In genomic region chr9:127537014-127537413, GRCh38 we compare ENCODE assay signal across 13 cellular contexts.
DNase-seq lines count a peak whose midpoint lies in the region; ATAC-seq, FAIRE-seq and TF ChIP-seq lines count a peak whose summit lies in the region.
"Had no signal": no experiment of that assay in that cellular context is flagged by ENCODE, and none has a peak within 500 bp of the region (broad histone marks: within the 10 kb centered on the region; RNA-seq: fewer than 3 reads in every experiment).

No MANE protein-coding gene starts in this region.

- H4K8ac ChIP-seq in IMR-90 (ENCODE audit: low read depth in 2 of 2, low read length in 2 of 2): peak overlapping the region; percentile 56 to 82; a peak in 2 of 4 replicates

- H3K27me3 ChIP-seq in IMR-90 (ENCODE audit: control insufficient read depth, insufficient read depth, low read length) (no peaks in the 10 kb centered on the region), colonic mucosa (no peaks in the 10 kb centered on the region)

- H3K27ac ChIP-seq in IMR-90 (ENCODE audit: insufficient read depth, low read length): peak overlapping the region; percentile 89
- H3K27ac ChIP-seq in colonic mucosa: no peak overlapping the region

- peak overlapping the region; percentile 59; the same call in 1 of the 2 replicates for H4K91ac ChIP-seq in IMR-90 (ENCODE audit: insufficient read depth, low read depth, low read length)

- ATAC-seq in IMR-90 (ENCODE audit: low read depth) (peak; percentile 24; the same call in 1 of the 2 replicates), mucosa of descending colon (peak; percentile 52)
- ATAC-seq: activated T-cell treated with anti-CD3 and anti-CD28 coated beads, Interleukin-2, amount 50 U/mL, for 4 hours had no signal

- in situ Hi-C loops in IMR-90 (cut with MboI; ENCODE audit: low sequenced_read_pairs): no loop called here

- CTCF ChIA-PET in IMR-90 (lab: Yijun Ruan, JAX): interaction anchor here (1.2 kb wide), 1 partner anchor 11 kb away, joined by 5 read pairs; no protein-coding TSS in a partner anchor

- peak; percentile 70 for DNase-seq in A172 (ENCODE audit: low spot score)
- peak; percentile 83 for DNase-seq in IMR-90
- peak; percentile 46 to 73 for DNase-seq in cardiac fibroblast (ENCODE audit: low read depth in 2 of 2)
- DNase-seq in mucosa of descending colon: peak in 1 of 3 donors; percentile 34
- no peak for DNase-seq in activated CD4-positive, alpha-beta T cell treated with anti-CD3 and anti-CD28 coated beads, Interleukin-2, amount 50 U/mL, for 1 hour
- DNase-seq in stimulated activated CD4-positive, alpha-beta T cell treated with anti-CD3 and anti-CD28 coated beads, Interleukin-2, amount 100 ng/mL, for 48 hours: no peak
- no peak for DNase-seq in GM12891 (ENCODE audit: insufficient read length, low spot score)
- no peak for DNase-seq in colonic mucosa
- DNase-seq: activated T-cell treated with anti-CD3 and anti-CD28 coated beads, Interleukin-2, amount 50 U/mL, for 4 hours; CD4-positive, CD25-positive, alpha-beta regulatory T cell; NCI-H1048; stimulated activated CD4-positive, alpha-beta T cell treated with anti-CD3 and anti-CD28 coated beads, Interleukin-1b, Interleukin-23, amount 100 ng/mL, for 48 hours had no signal

- peaks cover 15 to 86% of the 10 kb centered on the region in 2 experiments; a peak in 2 of 4 replicates for H3K79me1 ChIP-seq in IMR-90 (ENCODE audit: low read depth in 1 of 2, low read length in 2 of 2)

- peak overlapping the region; percentile 46 for H2AFZ ChIP-seq in IMR-90 (replicated peaks; ENCODE audit: low read length, poor library complexity)

- H2BK20ac ChIP-seq in IMR-90 (ENCODE audit: low read depth, low read length): peak overlapping the region; percentile 57

- H2AK5ac ChIP-seq in IMR-90 (ENCODE audit: low read depth, low read length): peak overlapping the region; percentile 90

- no peaks in the 10 kb centered on the region for H3K9me3 ChIP-seq in IMR-90 (ENCODE audit: control insufficient read depth, insufficient read depth, low read length)
- no peaks in the 10 kb centered on the region for H3K9me3 ChIP-seq in mucosa of descending colon
- H3K9me3 ChIP-seq in colonic mucosa: no peaks in the 10 kb centered on the region

- intact Hi-C loops in IMR-90 (cut with micrococcal nuclease) (no loop called here), mucosa of descending colon (cut with DNase I, micrococcal nuclease) (no loop called here), colonic mucosa (cut with DNase I) (no loop called here)

- peak overlapping the region; percentile 45; the same call in 1 of the 2 replicates for H3K9ac ChIP-seq in IMR-90 (ENCODE audit: low read depth, low read length)
- H3K9ac ChIP-seq in colonic mucosa (ENCODE audit: low read depth in 2 of 2, low read length in 2 of 2): peak overlapping the region in 1 of 2 donors; percentile 43

- FAIRE-seq in GM12891 (lab: Jason Lieb, UNC): no peak
- FAIRE-seq: endothelial cell of umbilical vein had no signal

- H4K20me1 ChIP-seq in IMR-90 (ENCODE audit: insufficient read depth, low read length): peaks cover 83% of the 10 kb centered on the region

- peak overlapping the region; percentile 89; the same call in 1 of the 3 replicates for H2BK15ac ChIP-seq in IMR-90 (ENCODE audit: low read depth, low read length)

- BruUV-seq in IMR-90 (replicated peaks; lab: Mats Ljungman, UMichigan): no TSS peak

- peak overlapping the region; percentile 56; the same call in 1 of the 2 replicates for H2BK120ac ChIP-seq in IMR-90 (ENCODE audit: low read depth, low read length)

- TF ChIP-seq CTCF in IMR-90 (conservative IDR thresholded peaks at IDR 0.05; ENCODE audit: low read depth, low read length) (no peak), cardiac fibroblast (IDR thresholded peaks at IDR 0.05; ENCODE audit: low read depth, low read length) (no peak), mucosa of descending colon (IDR thresholded peaks at IDR 0.05) (no peak), colonic mucosa (IDR thresholded peaks at IDR 0.05) (no peak)

- peak overlapping the region; percentile 74 for H3K4ac ChIP-seq in IMR-90 (ENCODE audit: low read depth, low read length)

- peak overlapping the region; percentile 98; the same call in 1 of the 2 replicates for H3K23ac ChIP-seq in IMR-90 (ENCODE audit: low read depth, low read length)

- H3K9me1 ChIP-seq in IMR-90 (ENCODE audit: insufficient read depth, low read length): peaks cover 39% of the 10 kb centered on the region

- H3K14ac ChIP-seq in IMR-90 (replicated peaks; ENCODE audit: low read depth, low read length): peak overlapping the region; percentile 2; the same call in 1 of the 2 replicates

- H3K4me1 ChIP-seq in IMR-90 (ENCODE audit: control insufficient read depth, insufficient read depth, low read length) (peaks cover 73% of the 10 kb centered on the region), mucosa of descending colon (ENCODE audit: low read depth) (peaks cover 23% of the 10 kb centered on the region), colonic mucosa (no peaks in the 10 kb centered on the region)

- peak overlapping the region; percentile 84 for H2BK5ac ChIP-seq in IMR-90 (ENCODE audit: low read depth, low read length, poor library complexity, severe bottlenecking)

- H3K4me3 ChIP-seq in IMR-90 (ENCODE audit: insufficient read depth, low read depth, low read length) (no peak overlapping the region), cardiac fibroblast (replicated peaks in 1 of 2; ENCODE audit: low read depth in 2 of 2, low read length in 2 of 2) (no peak overlapping the region), mucosa of descending colon (no peak overlapping the region), colonic mucosa (no peak overlapping the region)

- no peak for TF ChIP-seq RAD21 in IMR-90 (IDR thresholded peaks at IDR 0.05; ENCODE audit: low read length)

- POLR2A ChIA-PET in IMR-90 (lab: Charles Lee; ENCODE audit: unreplicated experiment): interaction anchor here (0.6 kb wide), 1 partner anchor 25 kb away, joined by 3 read pairs; no protein-coding TSS in a partner anchor

- H2AK9ac ChIP-seq in IMR-90 (replicated peaks; ENCODE audit: low read depth, low read length, poor library complexity): peak overlapping the region; percentile 79

- peak overlapping the region; percentile 53 for H4K5ac ChIP-seq in IMR-90 (ENCODE audit: low read depth, low read length)

- H3K4me2 ChIP-seq in IMR-90 (ENCODE audit: low read depth, low read length): peak overlapping the region; percentile 26; the same call in 1 of the 2 replicates

- WGBS in IMR-90 (ENCODE audit: extremely low coverage in 2 of 2, insufficient read length in 1 of 2), 2 experiments: 20% methylated on average over 1 of the region's 8 CpGs; no CpG with 5 or more reads in 1 of the 2 experiments

- dilution Hi-C loops in IMR-90 (cut with HindIII; ENCODE audit: low sequenced_read_pairs, unreplicated experiment): no loop called here

- no peak overlapping the region for H3K56ac ChIP-seq in IMR-90 (ENCODE audit: extremely low read depth, insufficient read depth, low read length)

- H3K18ac ChIP-seq in IMR-90 (ENCODE audit: low read depth, low read length): no peak overlapping the region

- no peak for TF ChIP-seq POLR2A in IMR-90 (IDR thresholded peaks at IDR 0.05; ENCODE audit: low read depth, low read length)
- TF ChIP-seq POLR2A in GM12891 (IDR thresholded peaks at IDR 0.05; ENCODE audit: low read depth, low read length): no peak

- H3K36me3 ChIP-seq in IMR-90 (ENCODE audit: control insufficient read depth, insufficient read depth, low read length) (peaks cover 43% of the 10 kb centered on the region), mucosa of descending colon (ENCODE audit: low read depth) (no peaks in the 10 kb centered on the region), colonic mucosa (no peaks in the 10 kb centered on the region)

TF ChIP-seq in IMR-90, 13 proteins besides CTCF, POLR2A, EP300 and RAD21:
- TF ChIP-seq RFX5 (IDR thresholded peaks at IDR 0.05; ENCODE audit: low read depth, low read length) (no peak), SMC3 (IDR thresholded peaks at IDR 0.05; ENCODE audit: low read depth, low read length) (no peak), MXI1 (IDR thresholded peaks at IDR 0.05; ENCODE audit: borderline replicate concordance, low read depth, low read length) (no peak)

TF ChIP-seq in GM12891, 5 proteins besides CTCF, POLR2A, EP300 and RAD21:
- TF ChIP-seq SPI1 (IDR thresholded peaks at IDR 0.05; ENCODE audit: low read depth, low read length): no peak
TF ChIP-seq in GM12891: peak in this region for 0.

Comparison
In these comparisons a context has a peak if more than half of its experiments do, and no peak if none do; other contexts are left out.
1. DNase-seq: peak in A172 (single experiment), IMR-90 (single experiment) and cardiac fibroblast (2 of 2); none in activated CD4-positive, alpha-beta T cell treated with anti-CD3 and anti-CD28 coated beads, Interleukin-2, amount 50 U/mL, for 1 hour (single experiment), stimulated activated CD4-positive, alpha-beta T cell treated with anti-CD3 and anti-CD28 coated beads, Interleukin-2, amount 100 ng/mL, for 48 hours (0 of 2), GM12891 (single experiment) and colonic mucosa (single experiment).